ENCODE assay signal across 8 cellular contexts in genomic region chr13:50126378-50127016, GRCh38.
DNase-seq lines count a peak whose midpoint lies in the region; ATAC-seq and TF ChIP-seq lines count a peak whose summit lies in the region.

No MANE protein-coding gene starts in this region.

- CTCF ChIA-PET in HEK293T (lab: Yijun Ruan, JAX): interaction anchor here (0.6 to 1.1 kb wide), 3 partner anchors 10 to 49 kb away, joined by 3 read pairs; no protein-coding TSS in a partner anchor

- H3K9me3 Mint-ChIP-seq in CD4-positive, CD25-positive, alpha-beta regulatory T cell: peaks cover 0 to 4% (median 0%) of the 10 kb centered on the region in 7 donors

- no peaks in the 10 kb centered on the region for H3K9me3 ChIP-seq in CD4-positive, CD25-positive, alpha-beta regulatory T cell (ENCODE audit: control insufficient read depth in 2 of 2, low read length in 2 of 2)
- H3K9me3 ChIP-seq in SU-DHL-6 (ENCODE audit: insufficient read depth, low read length): no peaks in the 10 kb centered on the region
- no peaks in the 10 kb centered on the region for H3K9me3 ChIP-seq in esophagus squamous epithelium
- H3K9me3 ChIP-seq in prostate gland: no peaks in the 10 kb centered on the region

- no peak for TF ChIP-seq POLR2A in esophagus squamous epithelium (IDR thresholded peaks at IDR 0.05)
- no peak for TF ChIP-seq POLR2A in prostate gland (IDR thresholded peaks at IDR 0.05)

- DNase-seq in CD4-positive, CD25-positive, alpha-beta regulatory T cell: peak in 2 of 3 donors; percentile 8 to 67
- DNase-seq in HEK293T (ENCODE audit: extremely low spot score) (no peak), esophagus squamous epithelium (lab: John Stamatoyannopoulos, UW) (no peak), prostate gland (ENCODE audit: low spot score) (no peak), HT-29 (ENCODE audit: low spot score) (no peak), COR-L47 (lab: John Stamatoyannopoulos, UW) (no peak)

- POLR2A ChIA-PET in HEK293T (lab: Yijun Ruan, JAX): interaction anchor here (0.6 to 3.8 kb wide), 25 partner anchors 9 to 403 kb away, joined by 3 to 39 read pairs (median 3); partner anchors contain the start of gene TRIM13

- H3K4me1 ChIP-seq in CD4-positive, CD25-positive, alpha-beta regulatory T cell (ENCODE audit: control insufficient read depth, insufficient read depth, low read length, poor library complexity, severe bottlenecking): peaks cover 79% of the 10 kb centered on the region
- H3K4me1 ChIP-seq in esophagus squamous epithelium: peaks cover 20 to 72% (median 43%) of the 10 kb centered on the region in 3 donors
- peaks cover 5% of the 10 kb centered on the region for H3K4me1 ChIP-seq in prostate gland (replicated peaks)

- H3F3A ChIP-seq in SU-DHL-6 (ENCODE audit: insufficient read depth): peaks cover 50% of the 10 kb centered on the region

- peaks cover 4% of the 10 kb centered on the region for H3K36me3 ChIP-seq in CD4-positive, CD25-positive, alpha-beta regulatory T cell (ENCODE audit: control insufficient read depth, insufficient read depth, low read length)
- H3K36me3 ChIP-seq in SU-DHL-6 (ENCODE audit: low read length): no peaks in the 10 kb centered on the region
- no peaks in the 10 kb centered on the region for H3K36me3 ChIP-seq in esophagus squamous epithelium
- no peaks in the 10 kb centered on the region for H3K36me3 ChIP-seq in prostate gland

- WGBS in esophagus squamous epithelium, 2 donors: 56 to 66% methylated on average over 13 of the region's 22 CpGs
- WGBS in prostate gland: 74% methylated on average over 22 of the region's 22 CpGs

- peaks cover 44% of the 10 kb centered on the region for H3K27me3 Mint-ChIP-seq in CD4-positive, CD25-positive, alpha-beta regulatory T cell

- peak overlapping the region; percentile 96 for H3K4me2 ChIP-seq in SU-DHL-6 (ENCODE audit: low read depth, low read length, poor library complexity, severe bottlenecking)

- peak overlapping the region; percentile 57 for H2AFZ ChIP-seq in SU-DHL-6 (ENCODE audit: low read depth, low read length, severe bottlenecking)

- H3K36me3 Mint-ChIP-seq in CD4-positive, CD25-positive, alpha-beta regulatory T cell: no peaks in the 10 kb centered on the region

- H4K20me1 ChIP-seq in SU-DHL-6 (ENCODE audit: low read depth, low read length): peaks cover 4% of the 10 kb centered on the region; the same call in 1 of the 2 replicates

- peak overlapping the region; percentile 95 to 99 (median 96) for H3K27ac Mint-ChIP-seq in CD4-positive, CD25-positive, alpha-beta regulatory T cell

- H3K4me1 Mint-ChIP-seq in CD4-positive, CD25-positive, alpha-beta regulatory T cell: peaks cover 39 to 77% (median 49%) of the 10 kb centered on the region in 4 donors

- no peak for TF ChIP-seq CTCF in SU-DHL-6 (IDR thresholded peaks at IDR 0.05; ENCODE audit: insufficient read depth, low read length, poor library complexity, severe bottlenecking)
- TF ChIP-seq CTCF in esophagus squamous epithelium (IDR thresholded peaks at IDR 0.05): no peak
- no peak for TF ChIP-seq CTCF in prostate gland (IDR thresholded peaks at IDR 0.05)

- peak overlapping the region; percentile 96 for H3K4me3 ChIP-seq in CD4-positive, CD25-positive, alpha-beta regulatory T cell (ENCODE audit: low read depth, low read length)
- H3K4me3 ChIP-seq in SU-DHL-6 (ENCODE audit: insufficient read depth, low read length, poor library complexity, severe bottlenecking): peak overlapping the region; percentile 91
- peak overlapping the region; percentile 64 to 96 (median 80) for H3K4me3 ChIP-seq in esophagus squamous epithelium
- H3K4me3 ChIP-seq in prostate gland: peak overlapping the region; percentile 95 to 96

- peak overlapping the region; percentile 98 for H3K9ac ChIP-seq in SU-DHL-6 (ENCODE audit: low read length)

- H3K27me3 ChIP-seq in CD4-positive, CD25-positive, alpha-beta regulatory T cell (ENCODE audit: control insufficient read depth, insufficient read depth, low read length): peaks cover 7% of the 10 kb centered on the region
- no peaks in the 10 kb centered on the region for H3K27me3 ChIP-seq in SU-DHL-6 (ENCODE audit: low read length)
- peaks cover 5 to 52% (median 18%) of the 10 kb centered on the region in 4 donors for H3K27me3 ChIP-seq in esophagus squamous epithelium
- peaks cover 12% of the 10 kb centered on the region for H3K27me3 ChIP-seq in prostate gland (replicated peaks; ENCODE audit: insufficient read depth)

- H3K79me2 ChIP-seq in SU-DHL-6 (ENCODE audit: insufficient read depth, low read length): peaks cover 59% of the 10 kb centered on the region

- H3K27ac ChIP-seq in CD4-positive, CD25-positive, alpha-beta regulatory T cell (ENCODE audit: insufficient read depth, low read length, poor library complexity, severe bottlenecking): peak overlapping the region; percentile 99
- H3K27ac ChIP-seq in SU-DHL-6 (ENCODE audit: low read depth, low read length): peak overlapping the region; percentile 99
- H3K27ac ChIP-seq in esophagus squamous epithelium: peak overlapping the region; percentile 93 to 100 (median 99)
- peak overlapping the region; percentile 99 for H3K27ac ChIP-seq in prostate gland

- intact Hi-C loops in esophagus squamous epithelium (cut with DNase I): no loop called here
- intact Hi-C loops in prostate gland (cut with DNase I): no loop called here

- no peak for ATAC-seq in CD4-positive, CD25-positive, alpha-beta regulatory T cell (ENCODE audit: low read depth in 2 of 2)
- no peak for ATAC-seq in HG03469 (IDR thresholded peaks at IDR 0.05; ENCODE audit: unreplicated experiment)

- peak overlapping the region; percentile 92 to 95 (median 94) for H3K4me3 Mint-ChIP-seq in CD4-positive, CD25-positive, alpha-beta regulatory T cell

- no peaks in the 10 kb centered on the region for H3K9me2 ChIP-seq in SU-DHL-6 (replicated peaks; ENCODE audit: insufficient read depth, low read length)

TF ChIP-seq in HEK293T, 16 proteins besides CTCF, POLR2A, EP300 and RAD21:
- TF ChIP-seq PKNOX1 (IDR thresholded peaks at IDR 0.05) (peak; percentile 79), FOXM1 (IDR thresholded peaks at IDR 0.05; ENCODE audit: borderline replicate concordance) (no peak)
TF ChIP-seq in HEK293T: peak in this region for 1.

Comparison
In these comparisons a context has a peak if more than half of its experiments do, and no peak if none do; other contexts are left out.
1. DNase-seq: peak in CD4-positive, CD25-positive, alpha-beta regulatory T cell (2 of 3); none in HEK293T (single experiment), esophagus squamous epithelium (single experiment), prostate gland (single experiment), HT-29 (single experiment) and COR-L47 (single experiment).
2. Peak in every context shown above with its lines, with median percentiles within 50 percentile points of each other: H3K27ac ChIP-seq and H3K4me3 ChIP-seq.